ENCODE assay signal across 11 cellular contexts in the genomic region with DNA sequence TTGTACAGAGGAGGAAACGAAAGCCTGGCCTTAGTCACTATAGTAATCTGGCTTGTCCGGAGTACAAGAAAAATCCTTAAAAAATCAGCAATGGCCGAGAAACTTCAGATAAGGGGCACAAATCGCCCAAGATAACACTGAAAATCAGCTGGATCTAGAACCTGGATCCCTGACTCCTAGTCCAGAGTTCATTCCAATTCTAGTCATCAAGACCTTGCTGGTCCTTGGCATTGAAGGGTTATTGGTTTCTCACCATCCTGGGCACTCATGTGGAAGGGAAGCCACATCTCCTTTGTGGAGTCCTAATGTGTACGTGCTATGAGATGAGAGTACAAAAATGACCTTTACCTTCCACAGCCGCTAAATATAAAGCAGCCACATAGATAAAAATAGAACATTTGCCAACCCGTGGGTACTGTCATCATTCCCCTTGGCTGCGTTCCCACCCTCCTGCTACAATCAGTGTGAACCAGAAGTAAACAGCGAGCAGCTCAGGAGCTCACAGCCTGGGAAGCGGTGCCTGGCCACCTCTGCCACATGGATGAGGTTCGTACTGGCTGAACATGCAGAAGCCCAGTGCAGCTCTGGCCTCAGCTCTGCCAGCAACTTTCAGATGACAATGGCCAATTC.
DNase-seq lines count a peak whose midpoint lies in the region; ATAC-seq, FAIRE-seq and TF ChIP-seq lines count a peak whose summit lies in the region.
"Had no signal": no experiment of that assay in that cellular context is flagged by ENCODE, and none has a peak within 500 bp of the region (broad histone marks: within the 10 kb centered on the region; RNA-seq: fewer than 3 reads in every experiment).

No MANE protein-coding gene starts in this region.

- no peak overlapping the region for H3K4me3 Mint-ChIP-seq in chondrocyte (ENCODE audit: unreplicated experiment)
- no peak overlapping the region for H3K4me3 Mint-ChIP-seq in CD4-positive, alpha-beta T cell
- H3K4me3 Mint-ChIP-seq: activated T-cell treated with anti-CD3 and anti-CD28 coated beads, Interleukin-2, amount 50 U/mL, for 4 hours; nephron progenitor cell had no signal

- no peak overlapping the region for H2AFZ ChIP-seq in HepG2 (ENCODE audit: low read length)

- no peak for TF ChIP-seq POLR2A in HepG2 (IDR thresholded peaks at IDR 0.05; ENCODE audit: insufficient read depth in 1 of 2, low read depth in 2 of 2, low read length in 2 of 2)

- no peak for TF ChIP-seq EP300 in HepG2 (IDR thresholded peaks at IDR 0.05; ENCODE audit: low read depth in 2 of 2, low read length in 2 of 2)
- no peak for TF ChIP-seq EP300 in HepG2 (CRISPR knock-in tag; IDR thresholded peaks at IDR 0.05; ENCODE audit: borderline replicate concordance)

- H3K4me1 ChIP-seq in liver (ENCODE audit: control insufficient read depth in 4 of 4, insufficient read depth in 4 of 4, low read length in 3 of 4) (peaks cover 5 to 12% (median 8%) of the 10 kb centered on the region in 4 donors), HepG2 (ENCODE audit: insufficient read depth, low read length) (no peaks in the 10 kb centered on the region)
- H3K4me1 ChIP-seq: SJSA1 had no signal

- H3K27ac Mint-ChIP-seq in chondrocyte (ENCODE audit: unreplicated experiment): peak overlapping the region; percentile 71
- no peak overlapping the region for H3K27ac Mint-ChIP-seq in CD4-positive, alpha-beta T cell
- H3K27ac Mint-ChIP-seq: nephron progenitor cell had no signal

- peaks cover 3% of the 10 kb centered on the region for H3K27me3 Mint-ChIP-seq in chondrocyte (ENCODE audit: low read depth)
- peaks cover 10% of the 10 kb centered on the region for H3K27me3 Mint-ChIP-seq in CD4-positive, alpha-beta T cell

- CTCF ChIA-PET in HepG2 (lab: Yijun Ruan, JAX; ENCODE audit: low intra/inter-chr PET ratio, low total read pairs): no interaction called here
- CTCF ChIA-PET in CD4-positive, alpha-beta T cell (lab: Charles Lee): no interaction called here

- POLR2A ChIA-PET in HepG2 (lab: Yijun Ruan, JAX): interaction anchor here (0.6 kb wide), 1 partner anchor 15 kb away, joined by 3 read pairs; no protein-coding TSS in a partner anchor
- POLR2A ChIA-PET in CD4-positive, alpha-beta T cell (lab: Charles Lee): no interaction called here

- H3K36me3 ChIP-seq in liver (ENCODE audit: control insufficient read depth in 4 of 4, insufficient read depth in 3 of 4, low read depth in 1 of 4, low read length in 3 of 4) (peaks cover 6 to 22% (median 20%) of the 10 kb centered on the region in 4 donors), HepG2 (replicated peaks in 1 of 2; ENCODE audit: control insufficient read depth in 1 of 2, insufficient read depth in 2 of 2, low read length in 2 of 2) (peaks cover 28 to 49% of the 10 kb centered on the region in 2 experiments)
- H3K36me3 ChIP-seq: SJSA1 had no signal

- TF ChIP-seq RAD21 in liver (IDR thresholded peaks at IDR 0.05) (peak; percentile 44 to 52), HepG2 (CRISPR knock-in tag; IDR thresholded peaks at IDR 0.05) (no peak)

- BruUV-seq in HepG2 (replicated peaks; lab: Mats Ljungman, UMichigan): no TSS peak

- WGBS in liver: 32% methylated on average over 11 of the region's 11 CpGs
- 97% methylated on average over 11 of the region's 11 CpGs for WGBS in HepG2 (ENCODE audit: low lambda C conversion rate)

- in situ Hi-C loops in HepG2 (cut with HindIII; ENCODE audit: extremely low pct_ligation_motif_present, low pct_unique_long_range_greater_than_20kb): loop anchor here (25.0 kb wide), 1 partner anchor 456 kb away; no protein-coding TSS in a partner anchor

- ATAC-seq in HepG2 (no peak), GM21619 (IDR thresholded peaks at IDR 0.05; ENCODE audit: unreplicated experiment) (no peak), GM21529 (IDR thresholded peaks at IDR 0.05; ENCODE audit: unreplicated experiment) (no peak)
- ATAC-seq in CD4-positive, alpha-beta T cell (ENCODE audit: poor library complexity): no peak
- ATAC-seq: activated T-cell treated with anti-CD3 and anti-CD28 coated beads, Interleukin-2, amount 50 U/mL, for 4 hours had no signal

- no peaks in the 10 kb centered on the region for H4K20me1 ChIP-seq in HepG2 (ENCODE audit: insufficient read depth, low read length)

- no peak overlapping the region for H3K4me2 ChIP-seq in HepG2 (ENCODE audit: low read depth, low read length)

- TF ChIP-seq CTCF in liver (IDR thresholded peaks at IDR 0.05; ENCODE audit: low read depth, low read length, missing input control): no peak
- TF ChIP-seq CTCF in HepG2 (CRISPR knock-in tag; IDR thresholded peaks at IDR 0.05): no peak
- TF ChIP-seq CTCF in chondrocyte (IDR thresholded peaks at IDR 0.05): no peak
- TF ChIP-seq CTCF in CD4-positive, alpha-beta T cell (IDR thresholded peaks at IDR 0.05): no peak

- H3K27ac ChIP-seq in liver (ENCODE audit: low read depth in 1 of 2, low read length in 2 of 2) (peak overlapping the region; percentile 74 to 80), HepG2 (ENCODE audit: extremely low read length, insufficient read depth, low read length) (no peak overlapping the region)
- H3K27ac ChIP-seq in CD4-positive, alpha-beta T cell (ENCODE audit: low read depth, low read length): no peak overlapping the region
- H3K27ac ChIP-seq: SJSA1 had no signal

- H3K27me3 ChIP-seq in liver (ENCODE audit: control insufficient read depth in 4 of 4, insufficient read depth in 4 of 4, low read length in 3 of 4): no peaks in the 10 kb centered on the region
- H3K27me3 ChIP-seq in HepG2 (ENCODE audit: control insufficient read depth in 1 of 2, insufficient read depth in 2 of 2, low read length in 2 of 2): no peaks in the 10 kb centered on the region
- H3K27me3 ChIP-seq in CD4-positive, alpha-beta T cell (ENCODE audit: control insufficient read depth, insufficient read depth, low read length): no peaks in the 10 kb centered on the region
- H3K27me3 ChIP-seq: SJSA1 had no signal

- no peak overlapping the region for H3K4me3 ChIP-seq in liver (ENCODE audit: low read depth in 1 of 3, low read length in 3 of 3)
- H3K4me3 ChIP-seq in HepG2 (replicated peaks in 1 of 3; ENCODE audit: insufficient read depth in 1 of 3, low read depth in 2 of 3, low read length in 3 of 3): no peak overlapping the region
- H3K4me3 ChIP-seq: SJSA1 had no signal

- H3K36me3 Mint-ChIP-seq in chondrocyte (ENCODE audit: low read depth): no peaks in the 10 kb centered on the region
- H3K36me3 Mint-ChIP-seq in CD4-positive, alpha-beta T cell (ENCODE audit: low read depth): no peaks in the 10 kb centered on the region

- H3K79me2 ChIP-seq in HepG2 (ENCODE audit: insufficient read depth, low read length): no peaks in the 10 kb centered on the region

- FAIRE-seq in HepG2 (lab: Jason Lieb, UNC): no peak

- H3K9me3 ChIP-seq in liver (ENCODE audit: control insufficient read depth in 4 of 4, low read length in 3 of 4) (no peaks in the 10 kb centered on the region), HepG2 (ENCODE audit: low read length) (no peaks in the 10 kb centered on the region)
- H3K9me3 ChIP-seq in CD4-positive, alpha-beta T cell (ENCODE audit: control insufficient read depth, low read length): no peaks in the 10 kb centered on the region
- H3K9me3 ChIP-seq: SJSA1 had no signal

- H3K9ac ChIP-seq in liver (ENCODE audit: low read depth in 1 of 2, low read length in 2 of 2) (peak overlapping the region in 1 of 2 donors; percentile 43), HepG2 (ENCODE audit: insufficient read depth, low read depth, low read length) (no peak overlapping the region)

- DNase-seq in HepG2 (ENCODE audit: low spot score) (no peak), chondrocyte (ENCODE audit: low spot score) (no peak), mucosa of gallbladder (ENCODE audit: low spot score) (peak; percentile 90), T-helper 9 cell (no peak)
- DNase-seq in CD4-positive, alpha-beta T cell: no peak
- DNase-seq: activated T-cell treated with anti-CD3 and anti-CD28 coated beads, Interleukin-2, amount 50 U/mL, for 4 hours; nephron progenitor cell had no signal

- intact Hi-C loops in HepG2 (cut with micrococcal nuclease; ENCODE audit: unreplicated experiment): no loop called here
- intact Hi-C loops in CD4-positive, alpha-beta T cell (cut with DNase I, micrococcal nuclease): no loop called here

- H3K4me1 Mint-ChIP-seq in chondrocyte (ENCODE audit: low read depth): peaks cover 32% of the 10 kb centered on the region
- no peaks in the 10 kb centered on the region for H3K4me1 Mint-ChIP-seq in CD4-positive, alpha-beta T cell (ENCODE audit: low read depth)

- no peaks in the 10 kb centered on the region for H3K9me3 Mint-ChIP-seq in chondrocyte (ENCODE audit: low read depth)
- H3K9me3 Mint-ChIP-seq in CD4-positive, alpha-beta T cell: no peaks in the 10 kb centered on the region
- H3K9me3 Mint-ChIP-seq: activated T-cell treated with anti-CD3 and anti-CD28 coated beads, Interleukin-2, amount 50 U/mL, for 4 hours; nephron progenitor cell had no signal

TF ChIP-seq in liver, 16 proteins besides CTCF, POLR2A, EP300 and RAD21 (continues in another document):
- TF ChIP-seq, protein P1, sequence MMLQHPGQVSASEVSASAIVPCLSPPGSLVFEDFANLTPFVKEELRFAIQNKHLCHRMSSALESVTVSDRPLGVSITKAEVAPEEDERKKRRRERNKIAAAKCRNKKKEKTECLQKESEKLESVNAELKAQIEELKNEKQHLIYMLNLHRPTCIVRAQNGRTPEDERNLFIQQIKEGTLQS (IDR thresholded peaks at IDR 0.05): no peak
- TF ChIP-seq SP1 (IDR thresholded peaks at IDR 0.05) (peak; percentile 57), EGR1 (IDR thresholded peaks at IDR 0.05; ENCODE audit: low read depth in 2 of 2) (no peak), YY1 (IDR thresholded peaks at IDR 0.05) (peak; percentile 73), HNF4G (IDR thresholded peaks at IDR 0.05) (peak; percentile 44), FOXA2 (IDR thresholded peaks at IDR 0.05) (peak; percentile 87), JUND (IDR thresholded peaks at IDR 0.05) (peak; percentile 54 to 66), FOXA1 (IDR thresholded peaks at IDR 0.05) (peak; percentile 84), TAF1 (conservative IDR thresholded peaks at IDR 0.05) (no peak)

TF ChIP-seq in HepG2, 621 proteins besides CTCF, POLR2A, EP300 and RAD21 (continues in another document):
- TF ChIP-seq MED13 (CRISPR knock-in tag; IDR thresholded peaks at IDR 0.05): no peak
- no peak for TF ChIP-seq ZNF362 (CRISPR knock-in tag; IDR thresholded peaks at IDR 0.05; ENCODE audit: borderline replicate concordance)
- no peak for TF ChIP-seq ZNF367 (CRISPR knock-in tag; IDR thresholded peaks at IDR 0.05; ENCODE audit: borderline replicate concordance)
- no peak for TF ChIP-seq RARG (CRISPR knock-in tag; IDR thresholded peaks at IDR 0.05; ENCODE audit: low read depth)
- TF ChIP-seq ZBTB1 (CRISPR knock-in tag; IDR thresholded peaks at IDR 0.05; ENCODE audit: borderline replicate concordance): no peak

Comparison
In these comparisons a context has a peak if more than half of its experiments do, and no peak if none do; other contexts are left out.
1. H3K27ac ChIP-seq: peak in liver (2 of 2); none in HepG2 (single experiment) and CD4-positive, alpha-beta T cell (single experiment).